11 cellular contexts compared by ENCODE assay signal in genomic region chr3:46990573-46991374, GRCh38. TPM values are rescaled to one million over a fixed set of nuclear protein-coding genes. Genes with fewer than 3 reads are reported as not detected.
DNase-seq lines count a peak whose midpoint lies in the region; ATAC-seq and TF ChIP-seq lines count a peak whose summit lies in the region.
"Had no signal": no experiment of that assay in that cellular context is flagged by ENCODE, and none has a peak within 500 bp of the region (broad histone marks: within the 10 kb centered on the region; RNA-seq: fewer than 3 reads in every experiment).

No MANE protein-coding gene starts in this region.

- TF ChIP-seq CTCF in heart left ventricle (IDR thresholded peaks at IDR 0.05), result no peak
- no peak for TF ChIP-seq CTCF in right atrium auricular region (IDR thresholded peaks at IDR 0.05)
- TF ChIP-seq CTCF in esophagus squamous epithelium (IDR thresholded peaks at IDR 0.05), result no peak

- intact Hi-C loops in heart left ventricle (cut with DNase I) (loop anchor here in 3 of 10 donors (10.0 kb wide), 1 partner anchor 286 kb away; the partner anchor contains the start of gene TMIE (in 3 of the 3)), esophagus squamous epithelium (cut with DNase I) (no loop called here)

- DNase-seq in heart left ventricle (peak in 3 of 5 donors; percentile 31 to 67 (median 54)), right atrium auricular region (ENCODE audit: low spot score) (no peak), esophagus squamous epithelium (lab: John Stamatoyannopoulos, UW) (no peak), HT-29 (ENCODE audit: low spot score) (no peak), NCI-H748 treated with DMSO at 0.1 percent for 48 hours (lab: John Stamatoyannopoulos, UW) (no peak), DMS153 (lab: John Stamatoyannopoulos, UW) (no peak)
- DNase-seq in activated CD8-positive, alpha-beta memory T cell treated with anti-CD3 and anti-CD28 coated beads, Interleukin-2, amount 50 U/mL, for 48 hours, result no peak
- DNase-seq: NCI-H345; stimulated activated CD4-positive, alpha-beta T cell treated with anti-CD3 and anti-CD28 coated beads, Interleukin-2, amount 100 ng/mL, for 24 hours had no signal

- peak overlapping the region in 1 of 12 donors; percentile 92 for H3K27ac ChIP-seq in heart left ventricle
- no peak overlapping the region for H3K27ac ChIP-seq in right atrium auricular region
- peak overlapping the region in 3 of 4 donors; percentile 34 to 97 (median 41) for H3K27ac ChIP-seq in esophagus squamous epithelium
- H3K27ac ChIP-seq: C4-2B had no signal

- H3K4me3 ChIP-seq in heart left ventricle (no peak overlapping the region), right atrium auricular region (no peak overlapping the region), esophagus squamous epithelium (no peak overlapping the region)

- WGBS in heart left ventricle, 4 donors, result 79 to 86% (median 82%) methylated on average over 10 to 11 of the region's 11 CpGs
- WGBS in esophagus squamous epithelium, 2 donors, result 58 to 77% methylated on average over 3 of the region's 11 CpGs

- H3K36me3 ChIP-seq in heart left ventricle (peaks cover 0 to 53% (median 0%) of the 10 kb centered on the region in 9 donors), right atrium auricular region (no peaks in the 10 kb centered on the region), esophagus squamous epithelium (peaks cover 23 to 77% (median 32%) of the 10 kb centered on the region in 3 donors)

- ATAC-seq in heart left ventricle (no peak), HG03442 (IDR thresholded peaks at IDR 0.05; ENCODE audit: unreplicated experiment) (peak; percentile 46)

- TF ChIP-seq POLR2A in heart left ventricle (IDR thresholded peaks at IDR 0.05) (no peak), esophagus squamous epithelium (IDR thresholded peaks at IDR 0.05) (no peak)

- H3K4me1 ChIP-seq in heart left ventricle (peaks cover 0 to 61% (median 11%) of the 10 kb centered on the region in 12 donors), right atrium auricular region (peaks cover 0 to 23% of the 10 kb centered on the region in 2 donors), esophagus squamous epithelium (peaks cover 32 to 54% (median 34%) of the 10 kb centered on the region in 3 donors)

- H3K27me3 ChIP-seq in heart left ventricle (no peaks in the 10 kb centered on the region), right atrium auricular region (no peaks in the 10 kb centered on the region), esophagus squamous epithelium (no peaks in the 10 kb centered on the region)

- H3K9me3 ChIP-seq in heart left ventricle (no peaks in the 10 kb centered on the region), right atrium auricular region (no peaks in the 10 kb centered on the region), esophagus squamous epithelium (no peaks in the 10 kb centered on the region)

RNA-seq across cellular contexts. Expression of gene NBEAL2, which starts 11.3 kb away (rescaled TPM):
- total RNA-seq in heart left ventricle, result 10 to 100 TPM in 6 of 9 donors, 1 to 10 TPM in 3; 8.1 to 41.1 (median 12.0) TPM
- 10 to 100 TPM; 16.3 to 45.7 TPM for polyA plus RNA-seq in heart left ventricle
- total RNA-seq in right atrium auricular region, result 10 to 100 TPM in 1 of 2 donors, 1 to 10 TPM in 1; 7.5 to 15.3 TPM
- total RNA-seq in esophagus squamous epithelium, result 100 to 1,000 TPM; 128 to 297 (median 185) TPM
- 154 and 168 TPM in 2 replicates for total RNA-seq in HT-29 (2014; rRNA removed; shearing (Covaris generic))

RNA-seq across cellular contexts. Expression of gene CCDC12, which starts 14.2 kb away (rescaled TPM):
- total RNA-seq in heart left ventricle (10 to 100 TPM; 27.1 to 36.8 (median 33.3) TPM), right atrium auricular region (10 to 100 TPM; 27.5 to 38.6 TPM), esophagus squamous epithelium (10 to 100 TPM; 55.5 to 87.5 (median 67.5) TPM)
- 100 to 1,000 TPM in 1 of 2 donors, 10 to 100 TPM in 1; 83.5 to 120 TPM for polyA plus RNA-seq in heart left ventricle
- 38.2 and 39.4 TPM in 2 replicates for total RNA-seq in HT-29 (2014; rRNA removed; shearing (Covaris generic))

Comparison
In these comparisons a context has a peak if more than half of its experiments do, and no peak if none do; other contexts are left out.
1. DNase-seq: peak in heart left ventricle (3 of 5); none in right atrium auricular region (single experiment), esophagus squamous epithelium (single experiment), HT-29 (single experiment), NCI-H748 treated with DMSO at 0.1 percent for 48 hours (single experiment), DMS153 (single experiment) and activated CD8-positive, alpha-beta memory T cell treated with anti-CD3 and anti-CD28 coated beads, Interleukin-2, amount 50 U/mL, for 48 hours (single experiment).
2. H3K27ac ChIP-seq: peak in esophagus squamous epithelium (3 of 4); none in right atrium auricular region (0 of 2).